ENCODE assay signal across 10 cellular contexts in the genomic region with DNA sequence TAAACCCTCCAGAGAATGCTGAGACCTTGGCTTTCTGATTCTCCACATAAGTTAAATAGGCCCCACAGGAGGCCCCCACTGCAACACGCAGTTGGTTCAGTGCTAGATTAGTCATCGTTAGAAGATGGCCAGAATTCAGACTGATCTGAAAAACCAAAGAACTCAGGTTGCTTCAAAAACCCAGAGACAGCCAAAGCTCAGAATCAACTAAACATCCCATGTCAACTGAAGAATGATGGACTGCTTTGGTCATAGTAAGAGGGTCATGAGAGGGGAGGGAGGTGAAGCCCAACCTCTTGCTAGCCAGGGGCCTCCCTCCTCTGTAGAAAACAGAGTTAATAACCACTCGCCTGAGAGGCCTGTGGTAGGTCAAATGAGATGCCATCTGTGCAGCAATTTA.
DNase-seq lines count a peak whose midpoint lies in the region; ATAC-seq and TF ChIP-seq lines count a peak whose summit lies in the region.
"Had no signal": no experiment of that assay in that cellular context is flagged by ENCODE, and none has a peak within 500 bp of the region (broad histone marks: within the 10 kb centered on the region; RNA-seq: fewer than 3 reads in every experiment).

No MANE protein-coding gene starts in this region.

- no peaks in the 10 kb centered on the region for H3K9me3 ChIP-seq in cardiac muscle cell (ENCODE audit: low read depth)
- no peaks in the 10 kb centered on the region for H3K9me3 ChIP-seq in right atrium auricular region
- no peaks in the 10 kb centered on the region for H3K9me3 ChIP-seq in esophagus muscularis mucosa
- H3K9me3 ChIP-seq in CD8-positive, alpha-beta T cell (ENCODE audit: low read length): no peaks in the 10 kb centered on the region

- peak; percentile 81 for ATAC-seq in stimulated activated naive CD8-positive, alpha-beta T cell treated with anti-CD3 and anti-CD28 coated beads, Interleukin-15, amount 100 ng/mL, for 72 hours
- no peak for ATAC-seq in CD8-positive, alpha-beta T cell

- H3K4me1 ChIP-seq in cardiac muscle cell (ENCODE audit: low read depth): peaks cover 26% of the 10 kb centered on the region
- peaks cover 0 to 64% of the 10 kb centered on the region in 2 donors for H3K4me1 ChIP-seq in right atrium auricular region
- peaks cover 67 to 96% (median 88%) of the 10 kb centered on the region in 4 donors for H3K4me1 ChIP-seq in esophagus muscularis mucosa
- peaks cover 52% of the 10 kb centered on the region for H3K4me1 ChIP-seq in CD8-positive, alpha-beta T cell (ENCODE audit: insufficient read depth, low read length)

- no peak for TF ChIP-seq EP300 in esophagus muscularis mucosa (IDR thresholded peaks at IDR 0.05)

- POLR2A ChIA-PET in CD8-positive, alpha-beta T cell (lab: Charles Lee): no interaction called here

- H3K9me3 Mint-ChIP-seq in stimulated activated naive CD8-positive, alpha-beta T cell treated with anti-CD3 and anti-CD28 coated beads, Interleukin-15, amount 100 ng/mL, for 72 hours: no peaks in the 10 kb centered on the region
- H3K9me3 Mint-ChIP-seq in CD8-positive, alpha-beta T cell: no peaks in the 10 kb centered on the region

- H3K4me3 Mint-ChIP-seq in stimulated activated naive CD8-positive, alpha-beta T cell treated with anti-CD3 and anti-CD28 coated beads, Interleukin-15, amount 100 ng/mL, for 72 hours: peak overlapping the region; percentile 16 to 17
- H3K4me3 Mint-ChIP-seq in CD8-positive, alpha-beta T cell: no peak overlapping the region

- H3K27me3 ChIP-seq in cardiac muscle cell: no peaks in the 10 kb centered on the region
- no peaks in the 10 kb centered on the region for H3K27me3 ChIP-seq in right atrium auricular region
- H3K27me3 ChIP-seq in esophagus muscularis mucosa: no peaks in the 10 kb centered on the region
- H3K27me3 ChIP-seq in CD8-positive, alpha-beta T cell (ENCODE audit: insufficient read depth, low read length): no peaks in the 10 kb centered on the region

- CTCF ChIA-PET in CD8-positive, alpha-beta T cell (lab: Charles Lee): interaction anchor here (0.9 to 1.5 kb wide), 3 partner anchors 13 to 143 kb away, joined by 3 to 4 read pairs (median 4); no protein-coding TSS in a partner anchor

- 49% methylated on average over 3 of the region's 3 CpGs for WGBS in esophagus muscularis mucosa

- H3K4me3 ChIP-seq in cardiac muscle cell (no peak overlapping the region), right atrium auricular region (no peak overlapping the region), esophagus muscularis mucosa (no peak overlapping the region)
- H3K4me3 ChIP-seq in CD8-positive, alpha-beta T cell (ENCODE audit: low read depth, low read length): no peak overlapping the region
- H3K4me3 ChIP-seq: lung had no signal

- no peak overlapping the region for H3K27ac Mint-ChIP-seq in stimulated activated naive CD8-positive, alpha-beta T cell treated with anti-CD3 and anti-CD28 coated beads, Interleukin-15, amount 100 ng/mL, for 72 hours
- no peak overlapping the region for H3K27ac Mint-ChIP-seq in CD8-positive, alpha-beta T cell

- no peaks in the 10 kb centered on the region for H3K27me3 Mint-ChIP-seq in stimulated activated naive CD8-positive, alpha-beta T cell treated with anti-CD3 and anti-CD28 coated beads, Interleukin-15, amount 100 ng/mL, for 72 hours
- H3K27me3 Mint-ChIP-seq in CD8-positive, alpha-beta T cell (ENCODE audit: low read depth): no peaks in the 10 kb centered on the region

- TF ChIP-seq CTCF in cardiac muscle cell (IDR thresholded peaks at IDR 0.05; ENCODE audit: low read depth, low read length) (no peak), right atrium auricular region (IDR thresholded peaks at IDR 0.05) (no peak), esophagus muscularis mucosa (IDR thresholded peaks at IDR 0.05) (no peak)
- TF ChIP-seq CTCF in CD8-positive, alpha-beta T cell (IDR thresholded peaks at IDR 0.05): no peak

- peak overlapping the region; percentile 4 for H3K27ac ChIP-seq in cardiac muscle cell
- H3K27ac ChIP-seq in right atrium auricular region: no peak overlapping the region
- peak overlapping the region in 3 of 4 donors; percentile 0 to 8 (median 1) for H3K27ac ChIP-seq in esophagus muscularis mucosa (replicated peaks in 1 of 4)
- H3K27ac ChIP-seq in CD8-positive, alpha-beta T cell (ENCODE audit: low read depth, low read length): no peak overlapping the region

- no peaks in the 10 kb centered on the region for H3K36me3 ChIP-seq in cardiac muscle cell
- no peaks in the 10 kb centered on the region for H3K36me3 ChIP-seq in right atrium auricular region
- no peaks in the 10 kb centered on the region for H3K36me3 ChIP-seq in esophagus muscularis mucosa
- H3K36me3 ChIP-seq in CD8-positive, alpha-beta T cell (ENCODE audit: insufficient read depth, low read length): no peaks in the 10 kb centered on the region

- intact Hi-C loops in esophagus muscularis mucosa (cut with DNase I): no loop called here
- intact Hi-C loops in CD8-positive, alpha-beta T cell (cut with DNase I, micrococcal nuclease): no loop called here

- H3K36me3 Mint-ChIP-seq in CD8-positive, alpha-beta T cell: no peaks in the 10 kb centered on the region

- TF ChIP-seq POLR2A in esophagus muscularis mucosa (IDR thresholded peaks at IDR 0.05; ENCODE audit: low read depth): no peak

- peaks cover 54% of the 10 kb centered on the region for H3K4me1 Mint-ChIP-seq in stimulated activated naive CD8-positive, alpha-beta T cell treated with anti-CD3 and anti-CD28 coated beads, Interleukin-15, amount 100 ng/mL, for 72 hours
- peaks cover 81% of the 10 kb centered on the region for H3K4me1 Mint-ChIP-seq in CD8-positive, alpha-beta T cell (ENCODE audit: low read depth)

- DNase-seq in cardiac muscle cell (ENCODE audit: low read depth in 1 of 2, low spot score in 1 of 2) (peak in 1 of 2 donors; percentile 41), right atrium auricular region (ENCODE audit: low spot score) (no peak), NCI-H69 (lab: John Stamatoyannopoulos, UW) (peak; percentile 84), esophagus muscularis mucosa (ENCODE audit: extremely low spot score) (no peak), HuH-7.5 (ENCODE audit: low spot score) (no peak), KG1 (lab: John Stamatoyannopoulos, UW) (no peak)
- peak in 1 of 2 donors; percentile 9 for DNase-seq in stimulated activated naive CD8-positive, alpha-beta T cell treated with anti-CD3 and anti-CD28 coated beads, Interleukin-15, amount 100 ng/mL, for 72 hours
- no peak for DNase-seq in CD8-positive, alpha-beta T cell
- DNase-seq: stimulated activated CD4-positive, alpha-beta T cell treated with anti-CD3 and anti-CD28 coated beads, Interleukin-2, amount 100 ng/mL, for 24 hours had no signal

Comparison
In these comparisons a context has a peak if more than half of its experiments do, and no peak if none do; other contexts are left out.
1. H3K27ac ChIP-seq: peak in cardiac muscle cell (single experiment) and esophagus muscularis mucosa (3 of 4); none in right atrium auricular region (0 of 2) and CD8-positive, alpha-beta T cell (single experiment).